Comparison of ENCODE assay signal across 17 cellular contexts in the genomic region with DNA sequence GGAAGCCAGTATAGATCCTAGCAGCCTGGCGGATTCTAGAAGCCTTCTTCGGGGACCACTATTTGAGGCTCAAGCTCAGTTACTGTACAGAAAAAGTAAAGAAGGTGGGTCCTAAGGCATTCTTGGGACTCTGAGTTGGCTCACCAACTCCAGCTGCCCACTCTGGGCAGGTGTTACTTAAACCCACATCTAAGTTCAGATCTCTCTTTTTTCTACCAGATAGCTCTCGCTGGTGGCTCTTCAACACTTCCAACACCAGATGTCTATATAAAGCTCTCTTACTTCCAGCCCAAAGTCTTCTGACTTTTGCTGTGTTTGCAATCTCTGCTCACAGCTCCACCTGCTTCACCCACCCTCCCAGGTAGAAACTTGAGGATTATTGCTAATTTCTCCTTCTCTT.
A peak's percentile ranks its signal among the peaks of the same experiment; 100 is the strongest.
DNase-seq lines count a peak whose midpoint lies in the region; ATAC-seq and TF ChIP-seq lines count a peak whose summit lies in the region.
"Had no signal": no experiment of that assay in that cellular context is flagged by ENCODE, and none has a peak within 500 bp of the region (broad histone marks: within the 10 kb centered on the region; RNA-seq: fewer than 3 reads in every experiment).

No MANE protein-coding gene starts in this region.

- peaks cover 9% of the 10 kb centered on the region for H3K36me3 Mint-ChIP-seq in endothelial cell (ENCODE audit: low read depth, unreplicated experiment)

- TF ChIP-seq CTCF in 22Rv1 (IDR thresholded peaks at IDR 0.05) (no peak), DND-41 (IDR thresholded peaks at IDR 0.05; ENCODE audit: borderline replicate concordance, extremely low read depth, low read length, poor library complexity, severe bottlenecking) (no peak), endothelial cell (IDR thresholded peaks at IDR 0.05; ENCODE audit: unreplicated experiment) (no peak), tibial artery (IDR thresholded peaks at IDR 0.05) (no peak)

- no peak overlapping the region for H3K9ac ChIP-seq in DND-41 (ENCODE audit: low read depth, low read length)

- no peaks in the 10 kb centered on the region for H4K20me1 ChIP-seq in DND-41 (ENCODE audit: insufficient read depth, low read length)

- H3K27me3 ChIP-seq in DND-41 (ENCODE audit: insufficient read depth, low read length, poor library complexity) (no peaks in the 10 kb centered on the region), tibial artery (no peaks in the 10 kb centered on the region)

- peak overlapping the region; percentile 10 for H3K4me3 Mint-ChIP-seq in endothelial cell (ENCODE audit: unreplicated experiment)
- H3K4me3 Mint-ChIP-seq: B cell; CD4-positive, alpha-beta T cell; GM23338 had no signal

- H3K9me3 ChIP-seq in DND-41 (ENCODE audit: insufficient read depth, low read length, severe bottlenecking) = no peaks in the 10 kb centered on the region
- no peaks in the 10 kb centered on the region for H3K9me3 ChIP-seq in tibial artery

- H3K27me3 Mint-ChIP-seq in endothelial cell (ENCODE audit: unreplicated experiment) = peaks cover 3% of the 10 kb centered on the region
- H3K27me3 Mint-ChIP-seq: B cell; CD4-positive, alpha-beta T cell had no signal

- no peak overlapping the region for H3K4me3 ChIP-seq in DND-41 (ENCODE audit: low read depth in 1 of 2, low read length in 2 of 2)
- H3K4me3 ChIP-seq in tibial artery = no peak overlapping the region
- H3K4me3 ChIP-seq: GM12878, GM23338, K562 had no signal

- intact Hi-C loops in tibial artery (cut with DNase I; ENCODE audit: low total_unique reads) = no loop called here

- H3K9me3 Mint-ChIP-seq in endothelial cell (ENCODE audit: unreplicated experiment) = no peaks in the 10 kb centered on the region
- H3K9me3 Mint-ChIP-seq: CD4-positive, alpha-beta T cell had no signal

- no peak overlapping the region for H3K27ac Mint-ChIP-seq in endothelial cell (ENCODE audit: unreplicated experiment)
- H3K27ac Mint-ChIP-seq: B cell; CD4-positive, alpha-beta T cell; GM23338 had no signal

- H2AFZ ChIP-seq in DND-41 (ENCODE audit: low read depth, low read length) = no peak overlapping the region
- H2AFZ ChIP-seq: GM23338 had no signal

- no peaks in the 10 kb centered on the region for H3K36me3 ChIP-seq in DND-41 (ENCODE audit: insufficient read depth, low read length)
- no peaks in the 10 kb centered on the region for H3K36me3 ChIP-seq in tibial artery

- H3K4me1 Mint-ChIP-seq in endothelial cell (ENCODE audit: unreplicated experiment) = peaks cover 36% of the 10 kb centered on the region

- no peaks in the 10 kb centered on the region for H3K79me2 ChIP-seq in DND-41 (ENCODE audit: insufficient read depth, low read length)

- H3K4me1 ChIP-seq in DND-41 (ENCODE audit: insufficient read depth, low read length) (peaks cover 4% of the 10 kb centered on the region), tibial artery (peaks cover 0 to 54% (median 44%) of the 10 kb centered on the region in 4 donors)

- peak; percentile 90 for ATAC-seq in DND-41 (ENCODE audit: insufficient read depth, low read depth)
- ATAC-seq: GM12878, GM23338, K562 had no signal

- H3K27ac ChIP-seq in 22Rv1 = peak overlapping the region; percentile 53
- H3K27ac ChIP-seq in DND-41 (ENCODE audit: low read length) = no peak overlapping the region
- peak overlapping the region; percentile 43 to 87 for H3K27ac ChIP-seq in tibial artery

- DNase-seq in DND-41 (peak; percentile 28), endothelial cell (ENCODE audit: low spot score) (no peak), tibial artery (no peak), COR-L47 (lab: John Stamatoyannopoulos, UW) (no peak), DMS79 treated with DMSO at 0.1 percent for 48 hours (lab: John Stamatoyannopoulos, UW) (no peak), T1000 (lab: John Stamatoyannopoulos, UW) (no peak)
- DNase-seq: C1 segment of cervical spinal cord; CD4-positive, alpha-beta T cell; DMS153; DMS79; EL; HCEC 1CT had no signal

- no peak overlapping the region for H3K4me2 ChIP-seq in DND-41 (ENCODE audit: insufficient read depth, low read length)
- H3K4me2 ChIP-seq: GM23338 had no signal
